ENCODE assay signal across 18 cellular contexts in the genomic region with DNA sequence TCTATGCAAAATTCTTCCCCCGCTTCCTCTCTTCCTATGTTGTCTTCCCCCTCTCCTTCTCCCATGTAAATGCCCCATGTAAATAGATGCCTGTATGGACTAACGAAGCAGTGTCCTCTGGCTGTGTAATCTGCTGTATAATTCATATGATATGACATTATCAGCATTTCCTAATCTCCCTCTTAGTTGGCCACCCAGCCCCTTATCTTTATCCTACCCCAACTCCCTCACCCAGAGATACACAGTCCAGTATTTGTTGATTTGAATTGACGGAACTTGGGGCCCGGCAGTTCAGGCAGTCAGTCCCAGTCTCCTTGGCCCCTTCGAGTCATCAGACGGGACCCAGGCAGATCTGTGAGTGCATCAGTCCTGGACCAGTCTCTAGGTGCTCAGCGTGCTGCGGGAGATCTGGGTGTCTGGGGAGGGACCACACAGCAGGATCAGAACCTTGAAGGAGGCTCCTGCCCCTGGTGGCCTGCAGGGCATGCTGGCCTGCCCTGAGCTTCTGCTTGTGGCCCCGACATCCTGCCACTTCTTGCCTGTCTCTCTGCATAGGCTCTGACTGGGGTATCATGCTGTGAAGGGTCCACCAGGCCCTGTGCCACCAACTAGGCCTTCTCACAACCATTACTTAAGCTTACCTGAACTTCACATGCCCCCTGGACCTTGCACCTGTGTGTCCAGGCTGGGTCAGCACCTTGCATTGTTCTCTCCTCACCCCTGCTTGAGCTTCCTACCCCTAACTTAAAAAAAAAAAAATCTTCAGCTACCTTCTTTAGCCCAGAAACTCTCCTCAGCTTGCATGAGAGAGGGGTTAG.
DNase-seq lines count a peak whose midpoint lies in the region; ATAC-seq and TF ChIP-seq lines count a peak whose summit lies in the region.
"Had no signal": no experiment of that assay in that cellular context is flagged by ENCODE, and none has a peak within 500 bp of the region (broad histone marks: within the 10 kb centered on the region; RNA-seq: fewer than 3 reads in every experiment).

No MANE protein-coding gene starts in this region.

- H3K4me3 ChIP-seq in mammary epithelial cell (replicated peaks in 1 of 3; ENCODE audit: insufficient read depth in 1 of 3, low read depth in 2 of 3, low read length in 3 of 3) (no peak overlapping the region), endodermal cell (ENCODE audit: low read length) (no peak overlapping the region), rectal smooth muscle tissue (ENCODE audit: low read length) (no peak overlapping the region), PC-3 (ENCODE audit: low read length) (no peak overlapping the region)
- H3K4me3 ChIP-seq: A549 had no signal

- H4K20me1 ChIP-seq in mammary epithelial cell (ENCODE audit: insufficient read depth, low read length) (no peaks in the 10 kb centered on the region), PC-3 (ENCODE audit: low read length) (no peaks in the 10 kb centered on the region)

- H3K4me2 ChIP-seq in mammary epithelial cell (ENCODE audit: insufficient read depth, low read depth, low read length) (no peak overlapping the region), PC-3 (ENCODE audit: low read length) (no peak overlapping the region)
- H3K4me2 ChIP-seq: A549 had no signal

- WGBS in mammary epithelial cell (ENCODE audit: low coverage, missing lambda C conversion rate): 99% methylated on average over 8 of the region's 9 CpGs
- WGBS in endodermal cell (ENCODE audit: insufficient coverage in 1 of 2, insufficient read length in 1 of 2), 2 experiments: 94 to 100% methylated on average over 4 to 9 of the region's 9 CpGs

- H3K79me2 ChIP-seq in mammary epithelial cell (ENCODE audit: insufficient read depth, low read length) (no peaks in the 10 kb centered on the region), PC-3 (ENCODE audit: low read length) (no peaks in the 10 kb centered on the region)

- H3K9ac ChIP-seq in mammary epithelial cell (ENCODE audit: insufficient read depth, low read length): no peak overlapping the region
- no peak overlapping the region for H3K9ac ChIP-seq in endodermal cell (ENCODE audit: extremely low read depth, low read length, poor library complexity, severe bottlenecking)
- H3K9ac ChIP-seq in rectal smooth muscle tissue (ENCODE audit: low read length): no peak overlapping the region
- H3K9ac ChIP-seq in PC-3 (ENCODE audit: low read length): no peak overlapping the region

- H3K27me3 ChIP-seq in mammary epithelial cell (ENCODE audit: insufficient read depth, low read length) (no peaks in the 10 kb centered on the region), endodermal cell (ENCODE audit: control insufficient read depth, insufficient read depth, low read length, poor library complexity, severe bottlenecking) (no peaks in the 10 kb centered on the region), rectal smooth muscle tissue (ENCODE audit: control insufficient read depth, insufficient read depth, low read length) (no peaks in the 10 kb centered on the region), PC-3 (ENCODE audit: low read length) (no peaks in the 10 kb centered on the region)

- H3K27me3 Mint-ChIP-seq in MCF 10A (ENCODE audit: insufficient read depth, unreplicated experiment) (no peaks in the 10 kb centered on the region), endodermal cell (ENCODE audit: insufficient read depth) (peaks cover 2% of the 10 kb centered on the region)
- H3K27me3 Mint-ChIP-seq: activated naive CD8-positive, alpha-beta T cell had no signal

- no peaks in the 10 kb centered on the region for H3K9me2 ChIP-seq in PC-3 (replicated peaks; ENCODE audit: low read length)

- DNase-seq in MCF 10A (ENCODE audit: unreplicated experiment) (no peak), mammary epithelial cell (no peak), endodermal cell (peak; percentile 64), PC-3 (no peak), mucosa of gallbladder (ENCODE audit: low spot score) (no peak), RWPE1 (ENCODE audit: low spot score) (no peak), SIG-M5 (lab: John Stamatoyannopoulos, UW) (no peak)
- DNase-seq: effector memory CD4-positive, alpha-beta T cell; NCI-H1092; NCI-H2029 treated with DMSO at 0.1 percent for 48 hours; NK-92 treated with Interleukin-12 subunit alpha and Interleukin-12 subunit beta, amount 100 ng/mL, for 24 hours; stimulated activated CD4-positive, alpha-beta T cell treated with anti-CD3 and anti-CD28 coated beads, Interleukin-2, amount 100 ng/mL, for 48 hours had no signal

- H3K27ac ChIP-seq in mammary epithelial cell (ENCODE audit: insufficient read depth, low read depth, low read length) (no peak overlapping the region), endodermal cell (ENCODE audit: low read depth, low read length) (no peak overlapping the region), rectal smooth muscle tissue (ENCODE audit: low read depth, low read length) (peak overlapping the region; percentile 94), PC-3 (ENCODE audit: low read length) (no peak overlapping the region), RWPE1 (no peak overlapping the region)
- H3K27ac ChIP-seq: A549 had no signal

- TF ChIP-seq CTCF in MCF 10A (IDR thresholded peaks at IDR 0.05; ENCODE audit: unreplicated experiment): no peak
- TF ChIP-seq CTCF in mammary epithelial cell (conservative IDR thresholded peaks at IDR 0.05 in 1 of 2, IDR thresholded peaks at IDR 0.05 in 1 of 2; ENCODE audit: extremely low read depth in 1 of 2, insufficient read depth in 1 of 2, low read depth in 1 of 2, low read length in 2 of 2): no peak
- no peak for TF ChIP-seq CTCF in endodermal cell (conservative IDR thresholded peaks at IDR 0.05)
- TF ChIP-seq CTCF in PC-3 (conservative IDR thresholded peaks at IDR 0.05; ENCODE audit: low read depth, low read length): no peak
- TF ChIP-seq CTCF in RWPE1 (conservative IDR thresholded peaks at IDR 0.05; ENCODE audit: low read depth): no peak

- in situ Hi-C loops in mammary epithelial cell (cut with MboI; ENCODE audit: low sequenced_read_pairs in 2 of 2): loop anchor here in 1 of 2 donors (5.0 kb wide), 1 partner anchor 88 kb away; a partner anchor contains a TSS

- no peak overlapping the region for H3K4me3 Mint-ChIP-seq in MCF 10A (ENCODE audit: unreplicated experiment)
- no peak overlapping the region for H3K4me3 Mint-ChIP-seq in endodermal cell
- H3K4me3 Mint-ChIP-seq: activated naive CD8-positive, alpha-beta T cell; stimulated activated naive CD8-positive, alpha-beta T cell treated with anti-CD3 and anti-CD28 coated beads, Interleukin-15, Interleukin-2, amounts not matched to agents 100 ng/mL and 50 ng/mL, for 24 hours had no signal

- CTCF ChIA-PET in MCF 10A (lab: Yijun Ruan, JAX): interaction anchor here (0.6 to 4.8 kb wide), 18 partner anchors 8 to 471 kb away, joined by 3 to 58 read pairs (median 4); a partner anchor contains a TSS
- CTCF ChIA-PET in mammary epithelial cell (lab: Charles Lee; ENCODE audit: low non-redundant PET): interaction anchor here (0.6 to 0.8 kb wide), 4 partner anchors 16 to 146 kb away, joined by 5 to 11 read pairs (median 9); a partner anchor contains a TSS
- CTCF ChIA-PET in PC-3 (lab: Charles Lee): interaction anchor here (0.6 to 1.2 kb wide), 5 partner anchors 89 to 452 kb away, joined by 3 to 21 read pairs (median 5); no protein-coding TSS in a partner anchor
- CTCF ChIA-PET in RWPE1 (lab: Yijun Ruan, JAX): interaction anchor here (0.7 to 1.4 kb wide), 7 partner anchors 11 to 167 kb away, joined by 3 to 17 read pairs (median 6); a partner anchor contains a TSS

- POLR2A ChIA-PET in MCF 10A (lab: Yijun Ruan, JAX): interaction anchor here (0.5 to 6.5 kb wide), 5 partner anchors 17 to 150 kb away, joined by 3 to 107 read pairs (median 3); a partner anchor contains a TSS
- POLR2A ChIA-PET in PC-3 (lab: Charles Lee; ENCODE audit: unreplicated experiment): interaction anchor here (0.6 kb wide), 2 partner anchors 21 to 67 kb away, joined by 4 read pairs; no protein-coding TSS in a partner anchor
- POLR2A ChIA-PET in RWPE1 (lab: Yijun Ruan, JAX; ENCODE audit: low non-redundant PET): interaction anchor here (0.7 kb wide), 1 partner anchor 89 kb away, joined by 3 read pairs; no protein-coding TSS in a partner anchor

- peaks cover 30% of the 10 kb centered on the region for H3K4me1 Mint-ChIP-seq in MCF 10A (ENCODE audit: insufficient read depth, unreplicated experiment)
- H3K4me1 Mint-ChIP-seq in endodermal cell: peaks cover 9% of the 10 kb centered on the region

- peaks cover 5% of the 10 kb centered on the region for H3F3A ChIP-seq in PC-3 (ENCODE audit: low read length, unreplicated experiment)

- no peaks in the 10 kb centered on the region for H3K9me3 Mint-ChIP-seq in MCF 10A (ENCODE audit: unreplicated experiment)
- H3K9me3 Mint-ChIP-seq in endodermal cell: no peaks in the 10 kb centered on the region
- H3K9me3 Mint-ChIP-seq: stimulated activated naive CD8-positive, alpha-beta T cell treated with anti-CD3 and anti-CD28 coated beads, Interleukin-15, Interleukin-2, amounts not matched to agents 100 ng/mL and 50 ng/mL, for 24 hours had no signal

- H3K4me1 ChIP-seq in mammary epithelial cell (ENCODE audit: insufficient read depth, low read length): peaks cover 41% of the 10 kb centered on the region
- peaks cover 4% of the 10 kb centered on the region for H3K4me1 ChIP-seq in endodermal cell (ENCODE audit: control insufficient read depth, insufficient read depth, low read length)
- peaks cover 43% of the 10 kb centered on the region for H3K4me1 ChIP-seq in rectal smooth muscle tissue (ENCODE audit: control insufficient read depth, insufficient read depth, low read length)
- H3K4me1 ChIP-seq in PC-3 (ENCODE audit: insufficient read depth, low read length): peaks cover 39% of the 10 kb centered on the region
- H3K4me1 ChIP-seq: Caco-2 had no signal

- ATAC-seq in PC-3: no peak

- BruUV-seq in MCF 10A (replicated peaks; lab: Mats Ljungman, UMichigan) (no TSS peak), mammary epithelial cell (replicated peaks; lab: Mats Ljungman, UMichigan) (no TSS peak), PC-3 (replicated peaks; lab: Mats Ljungman, UMichigan) (no TSS peak)

- dilution Hi-C loops in mammary epithelial cell (cut with HindIII; ENCODE audit: low sequenced_read_pairs): loop anchor here (5.0 kb wide), 2 partner anchors 42 to 48 kb away; no protein-coding TSS in a partner anchor

- no peaks in the 10 kb centered on the region for H3K9me3 ChIP-seq in mammary epithelial cell (replicated peaks; ENCODE audit: insufficient read depth, low read length)
- H3K9me3 ChIP-seq in endodermal cell (ENCODE audit: control insufficient read depth, low read length): no peaks in the 10 kb centered on the region
- no peaks in the 10 kb centered on the region for H3K9me3 ChIP-seq in PC-3 (ENCODE audit: low read length)
- H3K9me3 ChIP-seq: A549, Caco-2 had no signal

- H3K27ac Mint-ChIP-seq in MCF 10A (ENCODE audit: low read depth, unreplicated experiment): peak overlapping the region; percentile 70
- H3K27ac Mint-ChIP-seq in endodermal cell: peak overlapping the region; percentile 68
- H3K27ac Mint-ChIP-seq: activated naive CD8-positive, alpha-beta T cell; progenitor cell of endocrine pancreas; stimulated activated naive CD8-positive, alpha-beta T cell treated with anti-CD3 and anti-CD28 coated beads, Interleukin-15, Interleukin-2, amounts not matched to agents 100 ng/mL and 50 ng/mL, for 24 hours had no signal

- H3K36me3 ChIP-seq in mammary epithelial cell (ENCODE audit: insufficient read depth, low read length) (no peaks in the 10 kb centered on the region), endodermal cell (ENCODE audit: control insufficient read depth, insufficient read depth, low read length) (no peaks in the 10 kb centered on the region), rectal smooth muscle tissue (ENCODE audit: control insufficient read depth, insufficient read depth, low read length) (no peaks in the 10 kb centered on the region), PC-3 (ENCODE audit: low read depth, low read length) (no peaks in the 10 kb centered on the region)

- intact Hi-C loops in MCF 10A (cut with micrococcal nuclease): no loop called here
- intact Hi-C loops in mammary epithelial cell (cut with micrococcal nuclease): loop anchor here (1.0 kb wide), 1 partner anchor 150 kb away; no protein-coding TSS in a partner anchor
- intact Hi-C loops in PC-3 (cut with micrococcal nuclease): no loop called here

- H2AFZ ChIP-seq in mammary epithelial cell (ENCODE audit: low read depth, low read length) (no peak overlapping the region), PC-3 (ENCODE audit: low read length) (no peak overlapping the region)

- H3K36me3 Mint-ChIP-seq in MCF 10A (ENCODE audit: insufficient read depth, unreplicated experiment) (peaks cover 4% of the 10 kb centered on the region), endodermal cell (ENCODE audit: low read depth) (no peaks in the 10 kb centered on the region)
- H3K36me3 Mint-ChIP-seq: activated naive CD8-positive, alpha-beta T cell had no signal
